Comparison of ENCODE assay signal across 14 cellular contexts in genomic region chr11:61654397-61654829, GRCh38. TPM values are rescaled to one million over a fixed set of nuclear protein-coding genes. Genes with fewer than 3 reads are reported as not detected.
DNase-seq lines count a peak whose midpoint lies in the region; ATAC-seq and TF ChIP-seq lines count a peak whose summit lies in the region.
"Had no signal": no experiment of that assay in that cellular context is flagged by ENCODE, and none has a peak within 500 bp of the region (broad histone marks: within the 10 kb centered on the region; RNA-seq: fewer than 3 reads in every experiment).

No MANE protein-coding gene starts in this region.

- H4K20me1 ChIP-seq in neural progenitor cell (ENCODE audit: low read depth): no peaks in the 10 kb centered on the region

- H3K9ac ChIP-seq in neural progenitor cell: no peak overlapping the region

- H3K27me3 ChIP-seq in lower lobe of right lung (ENCODE audit: low read depth) (no peaks in the 10 kb centered on the region), upper lobe of right lung (no peaks in the 10 kb centered on the region), neural progenitor cell (no peaks in the 10 kb centered on the region)
- H3K27me3 ChIP-seq: ovary had no signal

- peaks cover 16% of the 10 kb centered on the region for H3K4me1 Mint-ChIP-seq in neural progenitor cell

- H3K9me3 ChIP-seq in lower lobe of right lung: no peaks in the 10 kb centered on the region
- no peaks in the 10 kb centered on the region for H3K9me3 ChIP-seq in upper lobe of right lung
- H3K9me3 ChIP-seq in neural progenitor cell (ENCODE audit: low read depth): no peaks in the 10 kb centered on the region
- H3K9me3 ChIP-seq: ovary had no signal

- ATAC-seq in lower lobe of right lung: peak; percentile 69 to 84
- ATAC-seq in upper lobe of right lung: peak; percentile 82
- ATAC-seq: activated CD8-positive, alpha-beta T cell treated with anti-CD3 and anti-CD28 coated beads for 36 hours had no signal

- peaks cover 15% of the 10 kb centered on the region for H3K27me3 Mint-ChIP-seq in neural progenitor cell (ENCODE audit: insufficient read depth, low read depth)

- H3K4me3 Mint-ChIP-seq in neural progenitor cell: no peak overlapping the region
- H3K4me3 Mint-ChIP-seq: activated CD8-positive, alpha-beta T cell treated with anti-CD3 and anti-CD28 coated beads for 36 hours had no signal

- no peak overlapping the region for H3K4me3 ChIP-seq in lower lobe of right lung
- H3K4me3 ChIP-seq in upper lobe of right lung: no peak overlapping the region
- no peak overlapping the region for H3K4me3 ChIP-seq in neural progenitor cell
- H3K4me3 ChIP-seq: ovary had no signal

- H3K4me2 ChIP-seq in neural progenitor cell: no peak overlapping the region

- peak; percentile 58 for DNase-seq in SIG-M5 treated with dmso at 0.1 percent for 504 hours (lab: John Stamatoyannopoulos, UW; ENCODE audit: unreplicated experiment)
- no peak for DNase-seq in SIG-M5 (lab: John Stamatoyannopoulos, UW)
- peak; percentile 70 for DNase-seq in cerebellum (ENCODE audit: low spot score)
- DNase-seq in lower lobe of right lung: peak; percentile 63
- DNase-seq in upper lobe of right lung: no peak
- DNase-seq in neural progenitor cell (ENCODE audit: low spot score): no peak
- DNase-seq in GM03348 (ENCODE audit: low spot score): no peak
- no peak for DNase-seq in GOT3 (lab: John Stamatoyannopoulos, UW)
- DNase-seq: activated CD8-positive, alpha-beta T cell treated with anti-CD3 and anti-CD28 coated beads for 36 hours; cerebellar nuclear complex; DMS79; kidney glomerular epithelial cell; NCI-H187 had no signal

- H3F3A ChIP-seq in neural progenitor cell (ENCODE audit: low read depth): peaks cover 9% of the 10 kb centered on the region

- H3K9me3 Mint-ChIP-seq in neural progenitor cell: no peaks in the 10 kb centered on the region
- H3K9me3 Mint-ChIP-seq: activated CD8-positive, alpha-beta T cell treated with anti-CD3 and anti-CD28 coated beads for 36 hours had no signal

- no peak overlapping the region for H3K27ac ChIP-seq in lower lobe of right lung
- no peak overlapping the region for H3K27ac ChIP-seq in upper lobe of right lung
- H3K27ac ChIP-seq in neural progenitor cell: no peak overlapping the region
- H3K27ac ChIP-seq: ovary had no signal

- H3K79me2 ChIP-seq in neural progenitor cell (ENCODE audit: low read depth): no peaks in the 10 kb centered on the region

- intact Hi-C loops in lower lobe of right lung (cut with DNase I) (no loop called here), upper lobe of right lung (cut with DNase I) (no loop called here)

- H3K36me3 ChIP-seq in lower lobe of right lung (no peaks in the 10 kb centered on the region), upper lobe of right lung (no peaks in the 10 kb centered on the region), neural progenitor cell (no peaks in the 10 kb centered on the region)
- H3K36me3 ChIP-seq: ovary had no signal

- H3K27ac Mint-ChIP-seq in neural progenitor cell: no peak overlapping the region
- H3K27ac Mint-ChIP-seq: activated CD8-positive, alpha-beta T cell treated with anti-CD3 and anti-CD28 coated beads for 36 hours had no signal

- H2AFZ ChIP-seq in neural progenitor cell (replicated peaks): no peak overlapping the region

- H3K36me3 Mint-ChIP-seq in neural progenitor cell: peaks cover 2% of the 10 kb centered on the region

- no peak for TF ChIP-seq CTCF in lower lobe of right lung (IDR thresholded peaks at IDR 0.05)
- TF ChIP-seq CTCF in upper lobe of right lung (IDR thresholded peaks at IDR 0.05): no peak
- TF ChIP-seq CTCF in neural progenitor cell (IDR thresholded peaks at IDR 0.05): no peak

- H3K4me1 ChIP-seq in lower lobe of right lung (peaks cover 9% of the 10 kb centered on the region), upper lobe of right lung (peaks cover 3% of the 10 kb centered on the region), neural progenitor cell (peaks cover 18% of the 10 kb centered on the region)

RNA-seq across cellular contexts. Expression of gene DAGLA, which starts 25.8 kb away (rescaled TPM):
- 6.8 TPM for total RNA-seq in cerebellum
- 7.1 TPM for total RNA-seq in lower lobe of right lung
- 6.0 TPM for total RNA-seq in upper lobe of right lung
- total RNA-seq in neural progenitor cell (ENCODE audit: low replicate concordance): 1.1 and 4.6 TPM in 2 replicates

Comparison
In these comparisons a context has a peak if more than half of its experiments do, and no peak if none do; other contexts are left out.
1. DNase-seq: peak in SIG-M5 treated with dmso at 0.1 percent for 504 hours (single experiment), cerebellum (single experiment) and lower lobe of right lung (single experiment); none in SIG-M5 (single experiment), upper lobe of right lung (single experiment), neural progenitor cell (single experiment), GM03348 (single experiment) and GOT3 (single experiment).